ENCODE assay signal across 14 cellular contexts in the genomic region with DNA sequence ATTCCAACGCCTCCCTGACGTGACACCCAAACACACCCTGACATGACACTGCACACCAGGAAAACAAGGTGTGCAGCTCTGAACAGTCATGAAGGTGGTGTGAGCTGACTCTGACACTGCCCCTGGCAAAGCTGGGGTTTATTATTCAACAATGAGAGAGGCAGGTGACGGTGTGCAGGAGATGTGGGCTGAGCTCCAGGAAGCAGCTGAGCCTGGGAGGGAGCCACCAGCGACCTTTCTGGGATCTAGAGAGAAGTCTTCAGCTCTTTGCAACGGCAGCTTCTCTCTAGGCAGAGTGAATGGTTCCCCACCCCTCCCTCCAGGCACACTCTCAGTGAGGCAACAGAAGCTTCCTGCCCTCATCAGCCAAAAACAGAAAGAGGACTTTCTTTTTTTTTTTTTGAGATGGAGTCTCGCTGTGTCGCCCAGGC.
DNase-seq lines count a peak whose midpoint lies in the region; ATAC-seq and TF ChIP-seq lines count a peak whose summit lies in the region.
"Had no signal": no experiment of that assay in that cellular context is flagged by ENCODE, and none has a peak within 500 bp of the region (broad histone marks: within the 10 kb centered on the region; RNA-seq: fewer than 3 reads in every experiment).

No MANE protein-coding gene starts in this region.

- TF ChIP-seq EP300 in suprapubic skin (IDR thresholded peaks at IDR 0.05), result no peak

- H3K27me3 Mint-ChIP-seq in activated naive CD4-positive, alpha-beta T cell treated with anti-CD3 and anti-CD28 coated beads, Interleukin-2, amount 10 ng/mL, durations not matched to agents 7 days and 5 days, result peaks cover 52% of the 10 kb centered on the region
- no peaks in the 10 kb centered on the region for H3K27me3 Mint-ChIP-seq in natural killer cell treated with Interleukin-12 subunit alpha and Interleukin-12 subunit beta and Interleukin-15 and Interleukin-18, amount 100 ng/mL, for 72 hours

- no peaks in the 10 kb centered on the region for H3K9me3 ChIP-seq in suprapubic skin

- peaks cover 13% of the 10 kb centered on the region for H3K4me1 Mint-ChIP-seq in activated naive CD4-positive, alpha-beta T cell treated with anti-CD3 and anti-CD28 coated beads, Interleukin-2, amount 10 ng/mL, durations not matched to agents 7 days and 5 days
- no peaks in the 10 kb centered on the region for H3K4me1 Mint-ChIP-seq in natural killer cell treated with Interleukin-12 subunit alpha and Interleukin-12 subunit beta and Interleukin-15 and Interleukin-18, amount 100 ng/mL, for 72 hours (ENCODE audit: low read depth in 2 of 2)
- H3K4me1 Mint-ChIP-seq: natural killer cell had no signal

- no peak overlapping the region for H3K4me3 Mint-ChIP-seq in activated naive CD4-positive, alpha-beta T cell treated with anti-CD3 and anti-CD28 coated beads, Interleukin-2, amount 10 ng/mL, durations not matched to agents 7 days and 5 days
- H3K4me3 Mint-ChIP-seq in natural killer cell treated with Interleukin-12 subunit alpha and Interleukin-12 subunit beta and Interleukin-15 and Interleukin-18, amount 100 ng/mL, for 72 hours, result no peak overlapping the region
- H3K4me3 Mint-ChIP-seq: natural killer cell had no signal

- no peak for TF ChIP-seq POLR2A in suprapubic skin (IDR thresholded peaks at IDR 0.05)

- H3K27me3 ChIP-seq in suprapubic skin, result no peaks in the 10 kb centered on the region

- peak overlapping the region; percentile 77 for H3K27ac Mint-ChIP-seq in activated naive CD4-positive, alpha-beta T cell treated with anti-CD3 and anti-CD28 coated beads, Interleukin-2, amount 10 ng/mL, durations not matched to agents 7 days and 5 days
- H3K27ac Mint-ChIP-seq in natural killer cell treated with Interleukin-12 subunit alpha and Interleukin-12 subunit beta and Interleukin-15 and Interleukin-18, amount 100 ng/mL, for 72 hours, result no peak overlapping the region
- H3K27ac Mint-ChIP-seq: natural killer cell had no signal

- H3K36me3 ChIP-seq in suprapubic skin, result no peaks in the 10 kb centered on the region

- no peaks in the 10 kb centered on the region for H3K9me3 Mint-ChIP-seq in activated naive CD4-positive, alpha-beta T cell treated with anti-CD3 and anti-CD28 coated beads, Interleukin-2, amount 10 ng/mL, durations not matched to agents 7 days and 5 days
- H3K9me3 Mint-ChIP-seq in natural killer cell treated with Interleukin-12 subunit alpha and Interleukin-12 subunit beta and Interleukin-15 and Interleukin-18, amount 100 ng/mL, for 72 hours, result no peaks in the 10 kb centered on the region
- H3K9me3 Mint-ChIP-seq: natural killer cell had no signal

- H3K27ac ChIP-seq in suprapubic skin, result peak overlapping the region; percentile 86
- H3K27ac ChIP-seq: GM23248 had no signal

- DNase-seq in activated naive CD4-positive, alpha-beta T cell treated with anti-CD3 and anti-CD28 coated beads, Interleukin-2, amount 10 ng/mL, durations not matched to agents 7 days and 5 days, result peak; percentile 41
- no peak for DNase-seq in activated naive CD4-positive, alpha-beta T cell treated with anti-CD3 and anti-CD28 coated beads, Interleukin-2, amount 50 U/mL, for 16 hours
- DNase-seq in NOMO-1 treated with DMSO at 0.1 percent for 48 hours (lab: John Stamatoyannopoulos, UW; ENCODE audit: unreplicated experiment) (peak; percentile 28), suprapubic skin (ENCODE audit: low spot score in 2 of 2) (no peak), NCI-H446 treated with DMSO at 0.1 percent for 48 hours (lab: John Stamatoyannopoulos, UW) (no peak)
- no peak for DNase-seq in natural killer cell treated with Interleukin-12 subunit alpha and Interleukin-12 subunit beta and Interleukin-15 and Interleukin-18, amount 100 ng/mL, for 72 hours (ENCODE audit: low spot score)
- DNase-seq: activated CD4-positive, CD25-positive, alpha-beta regulatory T cell; GM23248; natural killer cell; NCI-H2081 treated with DMSO at 0.1 percent for 48 hours; SHP77 treated with DMSO at 0.1 percent for 48 hours; stimulated activated CD4-positive, alpha-beta T cell treated with anti-CD3 and anti-CD28 coated beads, Interleukin-12 subunit alpha, Interleukin-12 subunit beta, amount 100 ng/mL, for 4 hours had no signal

- H3K4me3 ChIP-seq in suprapubic skin, result no peak overlapping the region
- H3K4me3 ChIP-seq: GM23248 had no signal

- 56% methylated on average over 7 of the region's 7 CpGs for WGBS in suprapubic skin

- peak; percentile 92 for ATAC-seq in esophagus mucosa
- no peak for ATAC-seq in natural killer cell treated with Interleukin-12 subunit alpha and Interleukin-12 subunit beta and Interleukin-15 and Interleukin-18, amount 100 ng/mL, for 72 hours
- no peak for ATAC-seq in HG03280 (IDR thresholded peaks at IDR 0.05; ENCODE audit: unreplicated experiment)
- ATAC-seq: natural killer cell had no signal

- H3K4me1 ChIP-seq in suprapubic skin, result peaks cover 74% of the 10 kb centered on the region

- no peak for TF ChIP-seq CTCF in suprapubic skin (IDR thresholded peaks at IDR 0.05)

- no peaks in the 10 kb centered on the region for H3K36me3 Mint-ChIP-seq in activated naive CD4-positive, alpha-beta T cell treated with anti-CD3 and anti-CD28 coated beads, Interleukin-2, amount 10 ng/mL, durations not matched to agents 7 days and 5 days
- H3K36me3 Mint-ChIP-seq in natural killer cell treated with Interleukin-12 subunit alpha and Interleukin-12 subunit beta and Interleukin-15 and Interleukin-18, amount 100 ng/mL, for 72 hours, result no peaks in the 10 kb centered on the region
- H3K36me3 Mint-ChIP-seq: natural killer cell had no signal

- CTCF ChIA-PET in activated naive CD4-positive, alpha-beta T cell treated with anti-CD3 and anti-CD28 coated beads, Interleukin-2, amount 10 ng/mL, durations not matched to agents 7 days and 5 days (lab: Charles Lee), result interaction anchor here (0.8 to 1.9 kb wide), 4 partner anchors 8 to 65 kb away, joined by 3 to 8 read pairs (median 5); no protein-coding TSS in a partner anchor

Comparison
In these comparisons a context has a peak if more than half of its experiments do, and no peak if none do; other contexts are left out.
1. DNase-seq: peak in activated naive CD4-positive, alpha-beta T cell treated with anti-CD3 and anti-CD28 coated beads, Interleukin-2, amount 10 ng/mL, durations not matched to agents 7 days and 5 days (single experiment) and NOMO-1 treated with DMSO at 0.1 percent for 48 hours (single experiment); none in activated naive CD4-positive, alpha-beta T cell treated with anti-CD3 and anti-CD28 coated beads, Interleukin-2, amount 50 U/mL, for 16 hours (single experiment), suprapubic skin (0 of 2), NCI-H446 treated with DMSO at 0.1 percent for 48 hours (single experiment) and natural killer cell treated with Interleukin-12 subunit alpha and Interleukin-12 subunit beta and Interleukin-15 and Interleukin-18, amount 100 ng/mL, for 72 hours (single experiment).